23 cellular contexts compared by ENCODE assay signal in the genomic region with DNA sequence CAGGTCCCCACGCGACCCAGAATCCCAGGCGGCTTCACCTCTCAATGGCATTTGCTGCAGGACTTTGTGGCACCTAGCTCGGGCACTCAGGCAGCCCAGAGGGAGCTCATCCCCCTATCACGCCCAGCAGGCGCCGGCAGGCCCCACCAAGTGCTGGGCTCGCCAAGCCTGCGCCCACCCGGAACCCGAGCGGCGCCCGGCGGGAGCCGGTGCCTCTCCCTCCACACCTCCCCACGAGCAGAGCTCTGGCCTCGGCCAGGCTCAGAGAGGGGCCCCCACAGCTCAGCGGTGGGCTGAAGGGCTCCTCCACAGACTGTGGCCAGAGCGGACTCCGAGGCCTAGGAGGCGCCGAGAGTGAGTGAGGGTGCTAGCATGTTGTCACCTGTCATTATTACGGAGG.
"Had no signal": no experiment of that assay in that cellular context is flagged by ENCODE, and none has a peak within 500 bp of the region (broad histone marks: within the 10 kb centered on the region; RNA-seq: fewer than 3 reads in every experiment).

No MANE protein-coding gene starts in this region.

- H3K36me3 ChIP-seq: MG63 had no signal

- H3K27ac ChIP-seq: RWPE1 had no signal

- ATAC-seq: HepG2, Panc1, PC-3 had no signal

- H3K27me3 ChIP-seq: MG63 had no signal

- H3K4me3 ChIP-seq: MG63 had no signal

- DNase-seq: IMR-90, Karpas-422, KG1, MG63, NCI-H1092, NCI-H1105 treated with DMSO at 0.1 percent for 48 hours, NCI-H1417 treated with DMSO at 0.1 percent for 48 hours, NCI-H146, NCI-H1694 treated with DMSO at 0.1 percent for 48 hours, NCI-H1930, NCI-H2081, NCI-H2107, NCI-H2227 treated with DMSO at 0.1 percent for 48 hours, NCI-H510A, NCI-H524 treated with DMSO at 0.1 percent for 48 hours, NCI-H69, NCI-H774, PC-3, SHP77, SK-N-SH had no signal

- H3K9me3 ChIP-seq: MG63, SK-N-SH had no signal
